17 cellular contexts compared by ENCODE assay signal in the genomic region with DNA sequence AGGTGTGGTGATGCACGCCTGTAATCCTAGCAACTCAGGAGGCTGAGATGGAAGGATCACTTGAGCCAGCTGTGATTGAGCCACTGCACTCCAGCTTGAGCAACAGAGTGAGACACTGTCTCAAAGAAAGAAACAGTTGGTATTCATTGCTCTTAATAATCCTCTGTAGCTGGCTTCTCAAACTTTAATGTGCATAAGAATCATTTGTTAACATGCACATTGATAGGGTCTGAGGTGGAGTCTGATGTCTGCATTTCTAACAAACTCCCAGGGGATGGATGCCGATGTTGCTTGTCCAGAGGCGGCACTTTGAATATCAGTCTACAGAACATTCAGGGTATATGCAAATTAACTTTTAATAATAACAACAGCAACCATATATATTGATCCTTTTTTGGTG. TPM values are rescaled to one million over a fixed set of nuclear protein-coding genes. Genes with fewer than 3 reads are reported as not detected.
DNase-seq lines count a peak whose midpoint lies in the region; ATAC-seq and TF ChIP-seq lines count a peak whose summit lies in the region.
"Had no signal": no experiment of that assay in that cellular context is flagged by ENCODE, and none has a peak within 500 bp of the region (broad histone marks: within the 10 kb centered on the region; RNA-seq: fewer than 3 reads in every experiment).

No MANE protein-coding gene starts in this region.

- H3K9ac ChIP-seq in SK-N-SH: no peak overlapping the region
- no peak overlapping the region for H3K9ac ChIP-seq in mammary epithelial cell (ENCODE audit: insufficient read depth, low read length)
- no peak overlapping the region for H3K9ac ChIP-seq in endodermal cell (ENCODE audit: extremely low read depth, low read length, poor library complexity, severe bottlenecking)

- BruUV-seq in mammary epithelial cell (replicated peaks; lab: Mats Ljungman, UMichigan): no TSS peak

- H3K4me2 ChIP-seq in SK-N-SH (peak overlapping the region; percentile 41), mammary epithelial cell (ENCODE audit: insufficient read depth, low read depth, low read length) (peak overlapping the region; percentile 4)

- H3K27ac Mint-ChIP-seq in nephron: peak overlapping the region in 2 of 3 experiments; percentile 37 to 54
- no peak overlapping the region for H3K27ac Mint-ChIP-seq in endodermal cell

- no peaks in the 10 kb centered on the region for H3K9me3 ChIP-seq in SK-N-SH
- no peaks in the 10 kb centered on the region for H3K9me3 ChIP-seq in mammary epithelial cell (replicated peaks; ENCODE audit: insufficient read depth, low read length)
- peaks cover 21% of the 10 kb centered on the region for H3K9me3 ChIP-seq in endodermal cell (ENCODE audit: control insufficient read depth, low read length)
- H3K9me3 ChIP-seq: HAP-1 had no signal

- POLR2A ChIA-PET in SK-N-SH (lab: Yijun Ruan, JAX): interaction anchor here (0.7 kb wide), 1 partner anchor 988 kb away, joined by 3 read pairs; no protein-coding TSS in a partner anchor

- H3K27me3 Mint-ChIP-seq in nephron (ENCODE audit: low read depth): no peaks in the 10 kb centered on the region
- no peaks in the 10 kb centered on the region for H3K27me3 Mint-ChIP-seq in endodermal cell (ENCODE audit: insufficient read depth)
- H3K27me3 Mint-ChIP-seq: IgD-negative memory B cell had no signal

- H3K4me1 ChIP-seq in SK-N-SH (ENCODE audit: control insufficient read depth in 1 of 2, insufficient read depth in 2 of 2, low read depth in 1 of 2, low read length in 1 of 2) (peaks cover 8 to 21% of the 10 kb centered on the region in 2 experiments), mammary epithelial cell (ENCODE audit: insufficient read depth, low read length) (peaks cover 26% of the 10 kb centered on the region), endodermal cell (ENCODE audit: control insufficient read depth, insufficient read depth, low read length) (no peaks in the 10 kb centered on the region)
- H3K4me1 ChIP-seq: HAP-1 had no signal

- no peaks in the 10 kb centered on the region for H3F3A ChIP-seq in SK-N-SH (replicated peaks; ENCODE audit: insufficient read depth)

- H4K20me1 ChIP-seq in SK-N-SH (ENCODE audit: insufficient read depth): peaks cover 57% of the 10 kb centered on the region
- no peaks in the 10 kb centered on the region for H4K20me1 ChIP-seq in mammary epithelial cell (ENCODE audit: insufficient read depth, low read length)

- H3K27me3 ChIP-seq in SK-N-SH (ENCODE audit: insufficient read depth) (no peaks in the 10 kb centered on the region), mammary epithelial cell (ENCODE audit: insufficient read depth, low read length) (no peaks in the 10 kb centered on the region), endodermal cell (ENCODE audit: control insufficient read depth, insufficient read depth, low read length, poor library complexity, severe bottlenecking) (no peaks in the 10 kb centered on the region)

- H3K4me3 ChIP-seq in SK-N-SH (ENCODE audit: low read depth in 2 of 2, low read length in 1 of 2) (no peak overlapping the region), mammary epithelial cell (replicated peaks in 1 of 3; ENCODE audit: insufficient read depth in 1 of 3, low read depth in 2 of 3, low read length in 3 of 3) (no peak overlapping the region), endodermal cell (ENCODE audit: low read length) (no peak overlapping the region)
- H3K4me3 ChIP-seq: HAP-1 had no signal

- no peak for TF ChIP-seq EP300 in SK-N-SH (IDR thresholded peaks at IDR 0.05; ENCODE audit: borderline replicate concordance in 1 of 2, low read depth in 1 of 2, low read length in 1 of 2)

- WGBS in SK-N-SH (ENCODE audit: low lambda C conversion rate): 93% methylated on average over 3 of the region's 3 CpGs
- WGBS in mammary epithelial cell (ENCODE audit: low coverage, missing lambda C conversion rate): 98% methylated on average over 3 of the region's 3 CpGs
- 90 to 99% methylated on average over 3 of the region's 3 CpGs for WGBS in endodermal cell (ENCODE audit: insufficient coverage in 1 of 2, insufficient read length in 1 of 2), 2 experiments

- CTCF ChIA-PET in SK-N-SH (lab: Yijun Ruan, JAX) (interaction anchor here (0.8 to 1.4 kb wide), 2 partner anchors 35 to 43 kb away, joined by 3 to 5 read pairs; no protein-coding TSS in a partner anchor), mammary epithelial cell (lab: Charles Lee; ENCODE audit: low non-redundant PET) (no interaction called here)

- H3K27ac ChIP-seq in SK-N-SH (ENCODE audit: low read depth in 2 of 2, low read length in 1 of 2) (no peak overlapping the region), mammary epithelial cell (ENCODE audit: insufficient read depth, low read depth, low read length) (no peak overlapping the region), endodermal cell (ENCODE audit: low read depth, low read length) (no peak overlapping the region)
- H3K27ac ChIP-seq: 22Rv1 had no signal

- peaks cover 13% of the 10 kb centered on the region for H3K9me3 Mint-ChIP-seq in nephron
- H3K9me3 Mint-ChIP-seq in endodermal cell: peaks cover 32% of the 10 kb centered on the region
- H3K9me3 Mint-ChIP-seq: IgD-negative memory B cell had no signal

- peaks cover 40% of the 10 kb centered on the region for H3K79me2 ChIP-seq in SK-N-SH (ENCODE audit: insufficient read depth)
- peaks cover 62% of the 10 kb centered on the region for H3K79me2 ChIP-seq in mammary epithelial cell (ENCODE audit: insufficient read depth, low read length)

- H3K4me1 Mint-ChIP-seq in nephron: peaks cover 35% of the 10 kb centered on the region
- peaks cover 6% of the 10 kb centered on the region for H3K4me1 Mint-ChIP-seq in endodermal cell

- H2AFZ ChIP-seq in SK-N-SH (ENCODE audit: low read depth) (no peak overlapping the region), mammary epithelial cell (ENCODE audit: low read depth, low read length) (no peak overlapping the region)

- intact Hi-C loops in mammary epithelial cell (cut with micrococcal nuclease): loop anchor here (10.0 kb wide), 1 partner anchor 692 kb away; no protein-coding TSS in a partner anchor

- TF ChIP-seq CTCF in SK-N-SH (IDR thresholded peaks at IDR 0.05): no peak
- TF ChIP-seq CTCF in mammary epithelial cell (conservative IDR thresholded peaks at IDR 0.05 in 1 of 2, IDR thresholded peaks at IDR 0.05 in 1 of 2; ENCODE audit: extremely low read depth in 1 of 2, insufficient read depth in 1 of 2, low read depth in 1 of 2, low read length in 2 of 2): no peak
- TF ChIP-seq CTCF in nephron (IDR thresholded peaks at IDR 0.05; ENCODE audit: unreplicated experiment in 3 of 3): no peak
- no peak for TF ChIP-seq CTCF in endodermal cell (conservative IDR thresholded peaks at IDR 0.05)

- H3K4me3 Mint-ChIP-seq in nephron (no peak overlapping the region), endodermal cell (no peak overlapping the region)
- H3K4me3 Mint-ChIP-seq: CD14-positive monocyte had no signal

- H3K36me3 ChIP-seq in SK-N-SH (replicated peaks in 1 of 2; ENCODE audit: control insufficient read depth in 1 of 2, insufficient read depth in 2 of 2, low read length in 1 of 2) (peaks cover 0 to 9% of the 10 kb centered on the region in 2 experiments), mammary epithelial cell (ENCODE audit: insufficient read depth, low read length) (no peaks in the 10 kb centered on the region), endodermal cell (ENCODE audit: control insufficient read depth, insufficient read depth, low read length) (peaks cover 32% of the 10 kb centered on the region)

- TF ChIP-seq RAD21 in SK-N-SH (IDR thresholded peaks at IDR 0.05; ENCODE audit: low read length): no peak

- no peak for DNase-seq in SK-N-SH
- DNase-seq in mammary epithelial cell: no peak
- DNase-seq in 8988T: no peak
- DNase-seq in endodermal cell: no peak
- DNase-seq in activated naive CD4-positive, alpha-beta T cell treated with anti-CD3 and anti-CD28 coated beads, Interleukin-2, amount 50 U/mL, for 16 hours: no peak
- DNase-seq: COR-L47; DMS153; NCI-H146; NCI-H2107; NK-92 treated with Interleukin-12 subunit alpha and Interleukin-12 subunit beta, amount 100 ng/mL, for 24 hours had no signal

- in situ Hi-C loops in mammary epithelial cell (cut with MboI; ENCODE audit: low sequenced_read_pairs in 2 of 2): no loop called here

- no peak for ATAC-seq in SK-N-SH treated with all-trans-retinoic acid at 6 μM for 48 hours
- no peak for ATAC-seq in HG03135 (IDR thresholded peaks at IDR 0.05; ENCODE audit: unreplicated experiment)

- no peaks in the 10 kb centered on the region for H3K9me2 ChIP-seq in SK-N-SH

- H3K36me3 Mint-ChIP-seq in nephron (ENCODE audit: low read depth) (peaks cover 47% of the 10 kb centered on the region), endodermal cell (ENCODE audit: low read depth) (peaks cover 40% of the 10 kb centered on the region)

- dilution Hi-C loops in mammary epithelial cell (cut with HindIII; ENCODE audit: low sequenced_read_pairs): no loop called here

TF ChIP-seq in SK-N-SH, 30 proteins besides CTCF, POLR2A, EP300 and RAD21 (continues in another document):
- no peak for TF ChIP-seq FOXM1 (IDR thresholded peaks at IDR 0.05; ENCODE audit: low read depth)
- no peak for TF ChIP-seq JUND (IDR thresholded peaks at IDR 0.05)
- TF ChIP-seq POLR2AphosphoS5 (IDR thresholded peaks at IDR 0.05; ENCODE audit: low read depth, low read length): no peak
- no peak for TF ChIP-seq TCF12 (IDR thresholded peaks at IDR 0.05)
- no peak for TF ChIP-seq EZH2phosphoT487 (IDR thresholded peaks at IDR 0.05; ENCODE audit: borderline replicate concordance, low read depth)

TF ChIP-seq in SK-N-SH treated with all-trans-retinoic acid at 6 μM for 48 hours, 23 proteins besides CTCF, POLR2A, EP300 and RAD21 (continues in another document):
- TF ChIP-seq TOX (CRISPR knock-in tag; IDR thresholded peaks at IDR 0.05; ENCODE audit: borderline replicate concordance): no peak

RNA-seq across cellular contexts. Expression of gene NKIRAS1, which starts 39.9 kb away (rescaled TPM):
- polyA plus RNA-seq in SK-N-SH (2012; rRNA removed) (8.1 and 10.6 TPM in 2 replicates), mammary epithelial cell (5.2 TPM)
- polyA plus RNA-seq in SK-N-SH (2012; cell fraction: cytosol; rRNA removed): 12.1 and 17.0 TPM in 2 replicates
- 5.6 and 7.1 TPM in 2 replicates for polyA plus RNA-seq in SK-N-SH (2012; cell fraction: nucleus; rRNA removed)
- total RNA-seq in mammary epithelial cell (1 to 10 TPM; 7.3 to 8.8 TPM), endodermal cell (1 to 10 TPM; 6.3 to 6.9 TPM)
- polyA minus RNA-seq in mammary epithelial cell: 11.9 TPM
- 11.6 TPM for polyA plus RNA-seq in endodermal cell (2013, experiment 1 of 2)
- polyA plus RNA-seq in endodermal cell (2013, experiment 2 of 2): 9.2 TPM

RNA-seq across cellular contexts. Expression of gene RPL15, which starts 40.0 kb away (rescaled TPM):
- polyA plus RNA-seq in SK-N-SH (2012; rRNA removed) (4,623 and 5,582 TPM in 2 replicates), mammary epithelial cell (4,169 TPM)
- 4,989 and 5,704 TPM in 2 replicates for polyA plus RNA-seq in SK-N-SH (2012; cell fraction: cytosol; rRNA removed)
- polyA plus RNA-seq in SK-N-SH (2012; cell fraction: nucleus; rRNA removed): 1,488 and 1,754 TPM in 2 replicates
- total RNA-seq in mammary epithelial cell (1,000 to 10,000 TPM; 1,624 to 2,052 TPM), endodermal cell (1,000 to 10,000 TPM; 2,011 to 2,129 TPM)
- 867 TPM for polyA minus RNA-seq in mammary epithelial cell
- polyA plus RNA-seq in endodermal cell (2013, experiment 1 of 2): 3,347 TPM
- polyA plus RNA-seq in endodermal cell (2013, experiment 2 of 2): 3,114 TPM
